In genomic region chr3:183532620-183533409, GRCh38 we compare ENCODE assay signal across 1 cellular context.
TF ChIP-seq lines count a peak whose summit lies in the region.

No MANE protein-coding gene starts in this region.

TF ChIP-seq in H1, 55 proteins besides CTCF, POLR2A, EP300 and RAD21:
- TF ChIP-seq ZNF274 (IDR thresholded peaks at IDR 0.05; ENCODE audit: borderline replicate concordance, extremely low read depth, low read length) (no peak), MAX (IDR thresholded peaks at IDR 0.05) (no peak), NANOG (IDR thresholded peaks at IDR 0.05; ENCODE audit: insufficient read depth, low read depth, low read length, poor library complexity, severe bottlenecking) (no peak), ASH2L (IDR thresholded peaks at IDR 0.05; ENCODE audit: low read length) (no peak), CREB1 (IDR thresholded peaks at IDR 0.05) (no peak), RFX5 (IDR thresholded peaks at IDR 0.05; ENCODE audit: borderline replicate concordance, low read depth, low read length) (no peak), CEBPB (IDR thresholded peaks at IDR 0.05; ENCODE audit: low read depth, low read length) (peak; percentile 64; the same call in 1 of the 2 replicates)
